In genomic region chr1:119048624-119049404, GRCh38 we compare ENCODE assay signal across 19 cellular contexts.
"Had no signal": no experiment of that assay in that cellular context is flagged by ENCODE, and none has a peak within 500 bp of the region (broad histone marks: within the 10 kb centered on the region; RNA-seq: fewer than 3 reads in every experiment).

No MANE protein-coding gene starts in this region.

- H3K36me3 ChIP-seq: lower lobe of right lung had no signal

- H3K27ac ChIP-seq: dorsolateral prefrontal cortex, esophagus muscularis mucosa, foreskin keratinocyte, gastroesophageal sphincter, heart left ventricle, hepatocyte, left lung, lower lobe of right lung had no signal

- H3K27me3 ChIP-seq: dorsolateral prefrontal cortex, esophagus muscularis mucosa, foreskin keratinocyte, gastroesophageal sphincter, heart left ventricle, hepatocyte, left lung had no signal

- H3K4me3 ChIP-seq: dorsolateral prefrontal cortex, esophagus muscularis mucosa, gastroesophageal sphincter, hepatocyte, left lung, lower lobe of right lung, mucosa of descending colon had no signal

- H3K4me1 ChIP-seq: foreskin keratinocyte, gastroesophageal sphincter, left lung, lower lobe of right lung had no signal

- H3K9me3 ChIP-seq: esophagus muscularis mucosa, gastroesophageal sphincter, heart left ventricle, left lung, lower lobe of right lung, mucosa of descending colon had no signal

- DNase-seq: dermis blood vessel endothelial cell; dorsolateral prefrontal cortex; effector CD4-positive, alpha-beta T cell; effector memory CD4-positive, alpha-beta T cell; foreskin keratinocyte; hypothalamus; immature natural killer cell; islet precursor cell; kidney; kidney glomerular epithelial cell; left lung; left ventricle myocardium superior; lower lobe of right lung; mesenchymal stem cell; mucosa of descending colon had no signal
